ENCODE assay signal across 9 cellular contexts in genomic region chr16:1343428-1344242, GRCh38. TPM values are rescaled to one million over a fixed set of nuclear protein-coding genes. Genes with fewer than 3 reads are reported as not detected.
DNase-seq lines count a peak whose midpoint lies in the region; ATAC-seq, FAIRE-seq and TF ChIP-seq lines count a peak whose summit lies in the region.
"Had no signal": no experiment of that assay in that cellular context is flagged by ENCODE, and none has a peak within 500 bp of the region (broad histone marks: within the 10 kb centered on the region; RNA-seq: fewer than 3 reads in every experiment).

No MANE protein-coding gene starts in this region.

- H3K23ac ChIP-seq in neuronal stem cell (ENCODE audit: low read depth, low read length, poor library complexity) = peak overlapping the region; percentile 95

- peak overlapping the region; percentile 43 for H4K8ac ChIP-seq in neuronal stem cell (ENCODE audit: low read depth, low read length)

- no peaks in the 10 kb centered on the region for H3K9me3 ChIP-seq in neuronal stem cell (replicated peaks in 1 of 2; ENCODE audit: control insufficient read depth in 2 of 2, insufficient read depth in 1 of 2, low read depth in 1 of 2, low read length in 2 of 2)
- H3K9me3 ChIP-seq: right atrium auricular region had no signal

- H2AK5ac ChIP-seq in neuronal stem cell (ENCODE audit: low read depth, low read length) = peak overlapping the region; percentile 15

- peak overlapping the region; percentile 58 for H2BK12ac ChIP-seq in neuronal stem cell (ENCODE audit: low read length)

- peaks cover 4% of the 10 kb centered on the region for H3K79me1 ChIP-seq in neuronal stem cell (ENCODE audit: low read depth, low read length)

- peaks cover 14 to 16% of the 10 kb centered on the region in 2 donors for H3K4me1 Mint-ChIP-seq in effector memory CD8-positive, alpha-beta T cell (ENCODE audit: low read depth in 2 of 2)

- H3K4me3 ChIP-seq in KMS-11 (IDR thresholded peaks at IDR 0.05; ENCODE audit: insufficient read depth, low read depth, low read length) (no peak overlapping the region), neuronal stem cell (ENCODE audit: low read length in 2 of 2) (peak overlapping the region in 1 of 2 donors; percentile 73)

- H3K18ac ChIP-seq in neuronal stem cell (ENCODE audit: low read length) = peak overlapping the region; percentile 92

- no peak for TF ChIP-seq POLR2A in GM12891 (IDR thresholded peaks at IDR 0.05; ENCODE audit: low read depth, low read length)

- H3K27me3 Mint-ChIP-seq in effector memory CD8-positive, alpha-beta T cell = no peaks in the 10 kb centered on the region

- H3K36me3 ChIP-seq in KMS-11 (ENCODE audit: insufficient read depth) = no peaks in the 10 kb centered on the region
- H3K36me3 ChIP-seq in neuronal stem cell (replicated peaks in 1 of 2; ENCODE audit: control insufficient read depth in 2 of 2, insufficient read depth in 2 of 2, low read length in 2 of 2) = peaks cover 0 to 57% of the 10 kb centered on the region in 2 donors

- peak overlapping the region; percentile 18 for H2BK120ac ChIP-seq in neuronal stem cell (ENCODE audit: low read depth, low read length)

- H2BK15ac ChIP-seq in neuronal stem cell (ENCODE audit: low read length) = peak overlapping the region; percentile 5

- no peak for FAIRE-seq in GM12891 (lab: Jason Lieb, UNC)

- H3K27ac Mint-ChIP-seq in effector memory CD8-positive, alpha-beta T cell = peak overlapping the region in 1 of 2 donors; percentile 84

- H3K4ac ChIP-seq in neuronal stem cell (ENCODE audit: low read length) = peak overlapping the region; percentile 53

- H2BK5ac ChIP-seq in neuronal stem cell (ENCODE audit: low read length) = peak overlapping the region; percentile 82

- no peak for ATAC-seq in effector memory CD8-positive, alpha-beta T cell (replicated peaks)

- peak overlapping the region; percentile 94 for H3K14ac ChIP-seq in neuronal stem cell (ENCODE audit: low read length)

- no peak overlapping the region for H3K9ac ChIP-seq in KMS-11
- peak overlapping the region; percentile 84 for H3K9ac ChIP-seq in neuronal stem cell (ENCODE audit: low read depth, low read length, poor library complexity)

- peaks cover 7% of the 10 kb centered on the region for H3K36me3 Mint-ChIP-seq in effector memory CD8-positive, alpha-beta T cell (ENCODE audit: insufficient read depth)

- peak overlapping the region; percentile 30 for H4K91ac ChIP-seq in neuronal stem cell (ENCODE audit: low read depth, low read length, poor library complexity)

- H3K4me2 ChIP-seq in KMS-11 = peak overlapping the region; percentile 78
- peak overlapping the region; percentile 93 for H3K4me2 ChIP-seq in neuronal stem cell (ENCODE audit: insufficient read depth, low read length, poor library complexity, severe bottlenecking)

- DNase-seq in ELF-1 (ENCODE audit: low read depth, low spot score) (peak; percentile 32), neuronal stem cell (ENCODE audit: low spot score) (no peak), SIG-M5 treated with dmso at 0.1 percent for 504 hours (lab: John Stamatoyannopoulos, UW; ENCODE audit: unreplicated experiment) (no peak), ureter (ENCODE audit: low spot score) (no peak), SK-N-DZ (ENCODE audit: low spot score) (no peak), GM12891 (ENCODE audit: insufficient read length, low spot score) (no peak)
- DNase-seq in effector memory CD8-positive, alpha-beta T cell = no peak

- no CpG with 5 or more reads among the region's 44 CpGs for WGBS in neuronal stem cell (ENCODE audit: extremely low coverage in 2 of 2, insufficient read length in 2 of 2, insufficient replicate concordance in 1 of 2), 2 donors

- H3K4me1 ChIP-seq in KMS-11 (ENCODE audit: low read depth, poor library complexity, severe bottlenecking) (peaks cover 20% of the 10 kb centered on the region), neuronal stem cell (ENCODE audit: control insufficient read depth in 2 of 2, insufficient read depth in 1 of 2, low read depth in 1 of 2, low read length in 2 of 2) (peaks cover 0 to 11% of the 10 kb centered on the region in 2 donors)

- H3K27me3 ChIP-seq in KMS-11 (ENCODE audit: insufficient read depth, low read depth) (peaks cover 36% of the 10 kb centered on the region), neuronal stem cell (ENCODE audit: control insufficient read depth in 3 of 3, insufficient read depth in 3 of 3, low read depth in 1 of 3, low read length in 3 of 3) (peaks cover 0 to 14% (median 0%) of the 10 kb centered on the region in 3 experiments)
- H3K27me3 ChIP-seq: right atrium auricular region had no signal

- H3K79me2 ChIP-seq in KMS-11 (ENCODE audit: insufficient read depth, low read depth) = no peaks in the 10 kb centered on the region

- no peak for TF ChIP-seq CTCF in KMS-11 (conservative IDR thresholded peaks at IDR 0.05; ENCODE audit: low read depth, low read length)

- peak overlapping the region; percentile 36; the same call in 1 of the 2 replicates for H2AFZ ChIP-seq in KMS-11 (ENCODE audit: low read depth)
- H2AFZ ChIP-seq in neuronal stem cell (ENCODE audit: low read length) = no peak overlapping the region

- no peaks in the 10 kb centered on the region for H4K20me1 ChIP-seq in KMS-11 (ENCODE audit: insufficient read depth)

- H3K4me3 Mint-ChIP-seq in effector memory CD8-positive, alpha-beta T cell = peak overlapping the region; percentile 78 to 80

- H3K9me3 Mint-ChIP-seq in effector memory CD8-positive, alpha-beta T cell = no peaks in the 10 kb centered on the region

- H3K27ac ChIP-seq in KMS-11 (no peak overlapping the region), neuronal stem cell (replicated peaks; ENCODE audit: low read length) (no peak overlapping the region)
- H3K27ac ChIP-seq: right atrium auricular region had no signal

TF ChIP-seq in GM12891, 5 proteins besides CTCF, POLR2A, EP300 and RAD21:
- TF ChIP-seq PAX5 (IDR thresholded peaks at IDR 0.05; ENCODE audit: insufficient read depth, low read length, severe bottlenecking) (no peak), POLR2AphosphoS5 (IDR thresholded peaks at IDR 0.05; ENCODE audit: low read depth, low read length) (no peak), SPI1 (IDR thresholded peaks at IDR 0.05; ENCODE audit: low read depth, low read length) (no peak), POU2F2 (IDR thresholded peaks at IDR 0.05; ENCODE audit: low read depth, low read length) (no peak), TAF1 (IDR thresholded peaks at IDR 0.05; ENCODE audit: low read depth, low read length) (no peak)
TF ChIP-seq in GM12891: peak in this region for 0.

RNA-seq across cellular contexts. Expression of gene TSR3, which starts 8.0 kb away (rescaled TPM):
- 32.4 TPM for polyA plus RNA-seq in neuronal stem cell (2013, experiment 1 of 2)
- polyA plus RNA-seq in neuronal stem cell (2013, experiment 2 of 2) = 29.6 TPM
- total RNA-seq in ureter = 38.2 TPM
- 104 and 120 TPM in 2 replicates for polyA plus RNA-seq in SK-N-DZ (2014; cell fraction: cytosol; rRNA removed)
- polyA plus RNA-seq in SK-N-DZ (2014; cell fraction: nucleus; rRNA removed) = 72.6 and 86.5 TPM in 2 replicates
- polyA plus RNA-seq in GM12891 (2012; ENCODE audit: low read depth, missing spikeins) = 42.4 TPM

RNA-seq across cellular contexts. Expression of gene GNPTG, which starts 8.1 kb away (rescaled TPM):
- 14.7 TPM for polyA plus RNA-seq in neuronal stem cell (2013, experiment 1 of 2)
- 13.2 TPM for polyA plus RNA-seq in neuronal stem cell (2013, experiment 2 of 2)
- 67.6 TPM for total RNA-seq in ureter
- polyA plus RNA-seq in SK-N-DZ (2014; cell fraction: cytosol; rRNA removed) = 25.5 and 25.8 TPM in 2 replicates
- 105 and 130 TPM in 2 replicates for polyA plus RNA-seq in SK-N-DZ (2014; cell fraction: nucleus; rRNA removed)
- 18.7 TPM for polyA plus RNA-seq in GM12891 (2012; ENCODE audit: low read depth, missing spikeins)

RNA-seq across cellular contexts. Expression of gene BAIAP3, which starts 10.2 kb away (rescaled TPM):
- 3.1 TPM for polyA plus RNA-seq in neuronal stem cell (2013, experiment 1 of 2)
- 2.9 TPM for polyA plus RNA-seq in neuronal stem cell (2013, experiment 2 of 2)
- total RNA-seq in ureter = 3.9 TPM
- polyA plus RNA-seq in SK-N-DZ (2014; cell fraction: cytosol; rRNA removed) = 0.51 and 1.2 TPM in 2 replicates
- 7.5 and 9.9 TPM in 2 replicates for polyA plus RNA-seq in SK-N-DZ (2014; cell fraction: nucleus; rRNA removed)
- 0.21 TPM for polyA plus RNA-seq in GM12891 (2012; ENCODE audit: low read depth, missing spikeins)

RNA-seq across cellular contexts. Expression of gene UBE2I, which starts 34.2 kb away (rescaled TPM):
- 253 TPM for polyA plus RNA-seq in neuronal stem cell (2013, experiment 1 of 2)
- 258 TPM for polyA plus RNA-seq in neuronal stem cell (2013, experiment 2 of 2)
- total RNA-seq in ureter = 150 TPM
- 102 and 125 TPM in 2 replicates for polyA plus RNA-seq in SK-N-DZ (2014; cell fraction: cytosol; rRNA removed)
- polyA plus RNA-seq in SK-N-DZ (2014; cell fraction: nucleus; rRNA removed) = 132 and 304 TPM in 2 replicates
- 113 TPM for polyA plus RNA-seq in GM12891 (2012; ENCODE audit: low read depth, missing spikeins)
